Comparison of ENCODE assay signal across 10 cellular contexts in the genomic region with DNA sequence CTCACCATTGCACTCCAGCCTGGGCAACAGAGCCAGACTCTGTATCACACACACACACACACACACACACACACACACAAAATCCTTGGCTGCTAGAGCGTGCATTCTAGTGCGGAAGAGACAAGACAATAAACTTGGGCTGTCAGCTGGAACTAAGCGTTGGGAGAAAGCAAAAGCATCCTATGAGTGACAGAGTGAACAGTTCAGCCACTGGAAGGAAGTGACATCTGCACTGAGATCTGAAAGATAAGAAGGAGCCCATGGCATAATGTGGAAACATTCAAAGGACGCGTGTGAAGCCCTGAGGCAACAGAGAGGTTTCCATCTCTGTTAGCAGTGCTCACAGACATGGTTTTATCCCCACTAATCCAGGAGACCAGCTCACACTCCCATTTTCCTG. TPM values are rescaled to one million over a fixed set of nuclear protein-coding genes. Genes with fewer than 3 reads are reported as not detected.
A peak's percentile ranks its signal among the peaks of the same experiment; 100 is the strongest.
DNase-seq lines count a peak whose midpoint lies in the region; ATAC-seq and FAIRE-seq lines count a peak whose summit lies in the region.
"Had no signal": no experiment of that assay in that cellular context is flagged by ENCODE, and none has a peak within 500 bp of the region (broad histone marks: within the 10 kb centered on the region; RNA-seq: fewer than 3 reads in every experiment).

No MANE protein-coding gene starts in this region.

- peak; percentile 43 for DNase-seq in activated naive CD8-positive, alpha-beta T cell treated with anti-CD3 and anti-CD28 coated beads, Interleukin-2, amount 10 ng/mL, durations not matched to agents 7 days and 5 days
- no peak for DNase-seq in activated naive CD8-positive, alpha-beta T cell treated with anti-CD3 and anti-CD28 coated beads for 36 hours
- peak; percentile 45 for DNase-seq in NCI-H2171 (lab: John Stamatoyannopoulos, UW)
- DNase-seq in activated naive CD4-positive, alpha-beta T cell treated with anti-CD3 and anti-CD28 coated beads for 36 hours: peak; percentile 35
- DNase-seq in small intestine: peak; percentile 14
- DNase-seq in SW 1271 (lab: John Stamatoyannopoulos, UW): no peak
- DNase-seq in NCI-H526 treated with DMSO at 0.1 percent for 48 hours (lab: John Stamatoyannopoulos, UW): no peak

- intact Hi-C loops in activated naive CD4-positive, alpha-beta T cell treated with anti-CD3 and anti-CD28 coated beads for 36 hours (cut with micrococcal nuclease): no loop called here

- H3K27me3 ChIP-seq in small intestine (ENCODE audit: control insufficient read depth in 2 of 2, insufficient read depth in 2 of 2, low read length in 2 of 2): no peaks in the 10 kb centered on the region

- no peak overlapping the region for H3K4me3 ChIP-seq in small intestine (ENCODE audit: low read depth in 1 of 2, low read length in 2 of 2)

- H3K4me1 ChIP-seq in small intestine (ENCODE audit: control insufficient read depth in 2 of 2, insufficient read depth in 1 of 2, low read depth in 1 of 2, low read length in 1 of 2): peaks cover 0 to 3% of the 10 kb centered on the region in 2 donors

- H3K9me3 ChIP-seq in small intestine (ENCODE audit: control insufficient read depth, low read depth): no peaks in the 10 kb centered on the region

- FAIRE-seq in small intestine (lab: Jason Lieb, UNC): no peak

- peaks cover 2% of the 10 kb centered on the region for H3K27me3 Mint-ChIP-seq in activated naive CD8-positive, alpha-beta T cell treated with anti-CD3 and anti-CD28 coated beads, Interleukin-2, amount 10 ng/mL, durations not matched to agents 7 days and 5 days
- no peaks in the 10 kb centered on the region for H3K27me3 Mint-ChIP-seq in activated naive CD8-positive, alpha-beta T cell treated with anti-CD3 and anti-CD28 coated beads for 36 hours
- no peaks in the 10 kb centered on the region for H3K27me3 Mint-ChIP-seq in activated naive CD4-positive, alpha-beta T cell treated with anti-CD3 and anti-CD28 coated beads for 36 hours (ENCODE audit: low read depth)

- H3K27ac Mint-ChIP-seq in activated naive CD8-positive, alpha-beta T cell treated with anti-CD3 and anti-CD28 coated beads, Interleukin-2, amount 10 ng/mL, durations not matched to agents 7 days and 5 days: peak overlapping the region; percentile 84
- H3K27ac Mint-ChIP-seq in activated naive CD8-positive, alpha-beta T cell treated with anti-CD3 and anti-CD28 coated beads for 36 hours: no peak overlapping the region
- H3K27ac Mint-ChIP-seq in activated naive CD4-positive, alpha-beta T cell treated with anti-CD3 and anti-CD28 coated beads for 36 hours: no peak overlapping the region
- H3K27ac Mint-ChIP-seq: dendritic cell treated with granulocyte-macrophage colony-stimulating factor and Interleukin-4, amounts not matched to agents 40 ng/mL and 50 ng/mL, for 4 days had no signal

- WGBS in small intestine, 3 donors: 51 to 68% (median 60%) methylated on average over 5 of the region's 5 CpGs

- no peaks in the 10 kb centered on the region for H3K36me3 Mint-ChIP-seq in activated naive CD8-positive, alpha-beta T cell treated with anti-CD3 and anti-CD28 coated beads, Interleukin-2, amount 10 ng/mL, durations not matched to agents 7 days and 5 days
- H3K36me3 Mint-ChIP-seq in activated naive CD8-positive, alpha-beta T cell treated with anti-CD3 and anti-CD28 coated beads for 36 hours: peaks cover 10% of the 10 kb centered on the region
- H3K36me3 Mint-ChIP-seq in activated naive CD4-positive, alpha-beta T cell treated with anti-CD3 and anti-CD28 coated beads for 36 hours (ENCODE audit: low read depth): peaks cover 5% of the 10 kb centered on the region
- H3K36me3 Mint-ChIP-seq: CD14-positive monocyte had no signal

- peaks cover 29% of the 10 kb centered on the region for H3K4me1 Mint-ChIP-seq in activated naive CD8-positive, alpha-beta T cell treated with anti-CD3 and anti-CD28 coated beads, Interleukin-2, amount 10 ng/mL, durations not matched to agents 7 days and 5 days
- H3K4me1 Mint-ChIP-seq in activated naive CD8-positive, alpha-beta T cell treated with anti-CD3 and anti-CD28 coated beads for 36 hours: peaks cover 13% of the 10 kb centered on the region
- H3K4me1 Mint-ChIP-seq in activated naive CD4-positive, alpha-beta T cell treated with anti-CD3 and anti-CD28 coated beads for 36 hours (ENCODE audit: low read depth): peaks cover 25% of the 10 kb centered on the region

- POLR2A ChIA-PET in activated naive CD8-positive, alpha-beta T cell treated with anti-CD3 and anti-CD28 coated beads, Interleukin-2, amount 10 ng/mL, durations not matched to agents 7 days and 5 days (lab: Charles Lee): interaction anchor here (0.7 to 3.1 kb wide), 4 partner anchors 9 to 192 kb away, joined by 3 to 15 read pairs (median 6); no protein-coding TSS in a partner anchor

- no peaks in the 10 kb centered on the region for H3K9me3 Mint-ChIP-seq in activated naive CD8-positive, alpha-beta T cell treated with anti-CD3 and anti-CD28 coated beads, Interleukin-2, amount 10 ng/mL, durations not matched to agents 7 days and 5 days
- no peaks in the 10 kb centered on the region for H3K9me3 Mint-ChIP-seq in activated naive CD8-positive, alpha-beta T cell treated with anti-CD3 and anti-CD28 coated beads for 36 hours
- H3K9me3 Mint-ChIP-seq in activated naive CD4-positive, alpha-beta T cell treated with anti-CD3 and anti-CD28 coated beads for 36 hours: no peaks in the 10 kb centered on the region
- H3K9me3 Mint-ChIP-seq: dendritic cell treated with granulocyte-macrophage colony-stimulating factor and Interleukin-4, amounts not matched to agents 40 ng/mL and 50 ng/mL, for 4 days had no signal

- no peaks in the 10 kb centered on the region for H3K36me3 ChIP-seq in small intestine (ENCODE audit: control insufficient read depth in 2 of 2, insufficient read depth in 2 of 2, low read length in 2 of 2)

- H3K4me3 Mint-ChIP-seq in activated naive CD8-positive, alpha-beta T cell treated with anti-CD3 and anti-CD28 coated beads, Interleukin-2, amount 10 ng/mL, durations not matched to agents 7 days and 5 days: peak overlapping the region; percentile 65
- no peak overlapping the region for H3K4me3 Mint-ChIP-seq in activated naive CD8-positive, alpha-beta T cell treated with anti-CD3 and anti-CD28 coated beads for 36 hours
- H3K4me3 Mint-ChIP-seq in activated naive CD4-positive, alpha-beta T cell treated with anti-CD3 and anti-CD28 coated beads for 36 hours: no peak overlapping the region
- H3K4me3 Mint-ChIP-seq: CD14-positive monocyte; dendritic cell treated with granulocyte-macrophage colony-stimulating factor and Interleukin-4, amounts not matched to agents 40 ng/mL and 50 ng/mL, for 4 days had no signal

- no peak overlapping the region for H3K27ac ChIP-seq in small intestine (ENCODE audit: low read depth in 1 of 2, low read length in 1 of 2)

- ATAC-seq in activated naive CD8-positive, alpha-beta T cell treated with anti-CD3 and anti-CD28 coated beads, Interleukin-2, amount 10 ng/mL, durations not matched to agents 7 days and 5 days (ENCODE audit: low read depth): peak; percentile 43
- no peak for ATAC-seq in GM21737 (IDR thresholded peaks at IDR 0.05; ENCODE audit: unreplicated experiment)

- CTCF ChIA-PET in activated naive CD4-positive, alpha-beta T cell treated with anti-CD3 and anti-CD28 coated beads for 36 hours (lab: Charles Lee): no interaction called here

RNA-seq across cellular contexts. Expression of a gene that starts 3.5 kb away (rescaled TPM):
- total RNA-seq in activated naive CD8-positive, alpha-beta T cell treated with anti-CD3 and anti-CD28 coated beads, Interleukin-2, amount 10 ng/mL, durations not matched to agents 7 days and 5 days: 100 to 1,000 TPM; 121 to 127 TPM
- total RNA-seq in activated naive CD8-positive, alpha-beta T cell treated with anti-CD3 and anti-CD28 coated beads for 36 hours: 100 to 1,000 TPM; 299 to 309 TPM
- total RNA-seq in activated naive CD4-positive, alpha-beta T cell treated with anti-CD3 and anti-CD28 coated beads for 36 hours: 100 to 1,000 TPM; 139 TPM
- 100 to 1,000 TPM in 1 of 3 donors, 1 to 10 TPM in 2; 1.6 to 159 (median 7.0) TPM for polyA plus RNA-seq in small intestine

RNA-seq across cellular contexts. Expression of a gene that starts 45.7 kb away (rescaled TPM):
- total RNA-seq in activated naive CD8-positive, alpha-beta T cell treated with anti-CD3 and anti-CD28 coated beads, Interleukin-2, amount 10 ng/mL, durations not matched to agents 7 days and 5 days: 10 to 100 TPM; 79.2 to 87.5 TPM
- 10 to 100 TPM; 54.9 to 57.9 TPM for total RNA-seq in activated naive CD8-positive, alpha-beta T cell treated with anti-CD3 and anti-CD28 coated beads for 36 hours
- total RNA-seq in activated naive CD4-positive, alpha-beta T cell treated with anti-CD3 and anti-CD28 coated beads for 36 hours: 10 to 100 TPM; 59.2 to 63.2 TPM
- polyA plus RNA-seq in small intestine: 10 to 100 TPM; 44.6 to 51.6 (median 50.5) TPM

RNA-seq across cellular contexts. Expression of a gene that starts 46.1 kb away (rescaled TPM):
- total RNA-seq in activated naive CD8-positive, alpha-beta T cell treated with anti-CD3 and anti-CD28 coated beads, Interleukin-2, amount 10 ng/mL, durations not matched to agents 7 days and 5 days: 10 to 100 TPM; 17.8 to 18.1 TPM
- 10 to 100 TPM; 17.3 to 18.8 TPM for total RNA-seq in activated naive CD8-positive, alpha-beta T cell treated with anti-CD3 and anti-CD28 coated beads for 36 hours
- total RNA-seq in activated naive CD4-positive, alpha-beta T cell treated with anti-CD3 and anti-CD28 coated beads for 36 hours: 1 to 10 TPM; 8.8 to 9.0 TPM
- polyA plus RNA-seq in small intestine: 1 to 10 TPM; 7.0 to 9.3 (median 8.3) TPM

RNA-seq across cellular contexts. Expression of a gene that starts 58.7 kb away (rescaled TPM):
- total RNA-seq in activated naive CD8-positive, alpha-beta T cell treated with anti-CD3 and anti-CD28 coated beads, Interleukin-2, amount 10 ng/mL, durations not matched to agents 7 days and 5 days: 100 to 1,000 TPM; 103 to 110 TPM
- total RNA-seq in activated naive CD8-positive, alpha-beta T cell treated with anti-CD3 and anti-CD28 coated beads for 36 hours: 100 to 1,000 TPM; 112 to 114 TPM
- total RNA-seq in activated naive CD4-positive, alpha-beta T cell treated with anti-CD3 and anti-CD28 coated beads for 36 hours: 100 to 1,000 TPM; 112 to 118 TPM
- polyA plus RNA-seq in small intestine: 100 to 1,000 TPM; 123 to 164 (median 129) TPM

Comparison
In these comparisons a context has a peak if more than half of its experiments do, and no peak if none do; other contexts are left out.
1. DNase-seq: peak in activated naive CD8-positive, alpha-beta T cell treated with anti-CD3 and anti-CD28 coated beads, Interleukin-2, amount 10 ng/mL, durations not matched to agents 7 days and 5 days (single experiment), NCI-H2171 (single experiment), activated naive CD4-positive, alpha-beta T cell treated with anti-CD3 and anti-CD28 coated beads for 36 hours (single experiment) and small intestine (single experiment); none in activated naive CD8-positive, alpha-beta T cell treated with anti-CD3 and anti-CD28 coated beads for 36 hours (single experiment), SW 1271 (0 of 2) and NCI-H526 treated with DMSO at 0.1 percent for 48 hours (single experiment).